In genomic region chr3:30972449-30972848, GRCh38 we compare ENCODE assay signal across 34 cellular contexts.
"Had no signal": no experiment of that assay in that cellular context is flagged by ENCODE, and none has a peak within 500 bp of the region (broad histone marks: within the 10 kb centered on the region; RNA-seq: fewer than 3 reads in every experiment).

No MANE protein-coding gene starts in this region.

- DNase-seq: activated effector memory CD4-positive, alpha-beta T cell treated with anti-CD3 and anti-CD28 coated beads, Interleukin-2, amount 50 U/mL, for 16 hours; activated effector memory CD4-positive, alpha-beta T cell treated with Interleukin-2 at 50 U/mL for 16 hours; activated gamma-delta T cell; activated gamma-delta T cell treated with Interleukin-2 at 50 U/mL for 16 hours; activated naive CD4-positive, alpha-beta T cell; activated naive CD4-positive, alpha-beta T cell treated with anti-CD3 and anti-CD28 coated beads for 36 hours; activated naive CD4-positive, alpha-beta T cell treated with anti-CD3 and anti-CD28 coated beads, Interleukin-2, amount 10 ng/mL, durations not matched to agents 7 days and 5 days; activated naive CD4-positive, alpha-beta T cell treated with anti-CD3 and anti-CD28 coated beads, Interleukin-2, amount 50 U/mL, for 16 hours; activated naive CD4-positive, alpha-beta T cell treated with Interleukin-2 at 50 U/mL for 16 hours; activated naive CD8-positive, alpha-beta T cell treated with anti-CD3 and anti-CD28 coated beads for 36 hours; activated naive CD8-positive, alpha-beta T cell treated with anti-CD3 and anti-CD28 coated beads, Interleukin-2, amount 10 ng/mL, durations not matched to agents 7 days and 5 days; activated naive CD8-positive, alpha-beta T cell treated with anti-CD3 and anti-CD28 coated beads, Interleukin-2, amount 50 U/mL, for 24 hours; activated T-cell treated with anti-CD3 and anti-CD28 coated beads, Interleukin-2, amount 50 U/mL, for 1 hour; activated T-cell treated with anti-CD3 and anti-CD28 coated beads, Interleukin-2, amount 50 U/mL, for 24 hours; activated T-cell treated with anti-CD3 and anti-CD28 coated beads, Interleukin-2, amount 50 U/mL, for 4 hours; activated T-cell treated with anti-CD3 and anti-CD28 coated beads, Interleukin-2, amount 50 U/mL, for 48 hours; activated T-cell treated with anti-CD3 and anti-CD28 coated beads, Interleukin-2, amount 50 U/mL, for 72 hours; adrenal gland; amniotic stem cell; amygdala; anterior cingulate cortex; aorta; body of pancreas; brain microvascular endothelial cell; caudate nucleus; central memory CD4-positive, alpha-beta T cell; cerebellar nuclear complex had no signal

- FAIRE-seq: astrocyte, bronchial epithelial cell had no signal

- H3K27ac ChIP-seq: adrenal gland, ascending aorta, body of pancreas, brain microvascular endothelial cell, breast epithelium, cardiac muscle cell had no signal

- H3K9me3 ChIP-seq: adrenal gland, ascending aorta, body of pancreas, breast epithelium had no signal

- H3K36me3 ChIP-seq: adrenal gland, ascending aorta, brain microvascular endothelial cell, breast epithelium, cardiac muscle cell had no signal

- H3K4me3 ChIP-seq: adrenal gland, ascending aorta, body of pancreas, breast epithelium, cardiac muscle cell had no signal

- H3K27me3 ChIP-seq: adrenal gland, ascending aorta, body of pancreas, brain microvascular endothelial cell, breast epithelium, cardiac muscle cell had no signal

- ATAC-seq: activated naive CD4-positive, alpha-beta T cell treated with anti-CD3 and anti-CD28 coated beads, Interleukin-2, amount 50 U/mL, for 72 hours; activated naive CD8-positive, alpha-beta T cell treated with anti-CD3 and anti-CD28 coated beads, Interleukin-2, amount 50 U/mL, for 24 hours; activated T-cell treated with anti-CD3 and anti-CD28 coated beads, Interleukin-2, amount 50 U/mL, for 4 hours; activated T-cell treated with anti-CD3 and anti-CD28 coated beads, Interleukin-2, amount 50 U/mL, for 72 hours; activated T-helper 17 cell treated with anti-CD3 and anti-CD28 coated beads, Interleukin-2, amount 50 U/mL, for 72 hours; body of pancreas had no signal

- H3K4me1 ChIP-seq: adrenal gland, ascending aorta, body of pancreas, breast epithelium had no signal
